In the genomic region with DNA sequence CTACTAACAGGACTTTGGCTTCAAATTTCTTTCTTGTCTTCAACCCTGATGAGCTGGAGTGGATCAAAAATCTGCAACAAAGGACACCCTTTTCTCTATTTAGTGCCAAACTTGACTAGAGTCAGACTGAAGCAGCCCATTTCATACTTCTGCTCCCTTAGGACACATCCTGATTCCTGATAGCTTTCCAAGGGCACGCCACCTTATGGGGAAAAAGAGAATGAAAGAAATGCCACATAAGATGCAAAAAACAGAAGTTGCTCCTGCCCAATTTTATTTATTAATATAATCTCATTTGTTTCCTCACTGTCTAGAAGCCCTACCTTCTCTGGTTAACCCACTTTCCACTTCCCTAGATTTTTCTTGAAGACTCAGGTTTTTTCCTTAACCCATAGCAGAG, we compare ENCODE assay signal across 12 cellular contexts.
DNase-seq lines count a peak whose midpoint lies in the region; ATAC-seq, FAIRE-seq and TF ChIP-seq lines count a peak whose summit lies in the region.
"Had no signal": no experiment of that assay in that cellular context is flagged by ENCODE, and none has a peak within 500 bp of the region (broad histone marks: within the 10 kb centered on the region; RNA-seq: fewer than 3 reads in every experiment).

No MANE protein-coding gene starts in this region.

- H3K4me2 ChIP-seq in PC-3 (ENCODE audit: low read length) (no peak overlapping the region), fibroblast of lung (ENCODE audit: extremely low read depth, insufficient read depth, low read length) (no peak overlapping the region)
- H3K4me2 ChIP-seq: BLaER1 had no signal

- 57 to 70% (median 63%) methylated on average over 1 of the region's 1 CpG for WGBS in small intestine, 3 donors

- H3K9me3 ChIP-seq in PC-3 (ENCODE audit: low read length) (no peaks in the 10 kb centered on the region), fibroblast of lung (ENCODE audit: control insufficient read depth, insufficient read depth, low read depth, low read length) (no peaks in the 10 kb centered on the region), small intestine (ENCODE audit: control insufficient read depth, low read depth) (no peaks in the 10 kb centered on the region)
- H3K9me3 ChIP-seq: BLaER1 had no signal

- H3K4me1 ChIP-seq in PC-3 (ENCODE audit: insufficient read depth, low read length), result peaks cover 17% of the 10 kb centered on the region
- H3K4me1 ChIP-seq in fibroblast of lung (ENCODE audit: control insufficient read depth, extremely low read depth, insufficient read depth, low read length), result no peaks in the 10 kb centered on the region
- H3K4me1 ChIP-seq in small intestine (ENCODE audit: control insufficient read depth in 2 of 2, insufficient read depth in 1 of 2, low read depth in 1 of 2, low read length in 1 of 2), result no peaks in the 10 kb centered on the region
- H3K4me1 ChIP-seq: BLaER1 had no signal

- H3K27ac ChIP-seq in PC-3 (ENCODE audit: low read length) (no peak overlapping the region), fibroblast of lung (ENCODE audit: insufficient read depth, low read length) (no peak overlapping the region), small intestine (ENCODE audit: low read depth in 1 of 2, low read length in 1 of 2) (no peak overlapping the region)
- H3K27ac ChIP-seq: BLaER1 had no signal

- H3K79me2 ChIP-seq in PC-3 (ENCODE audit: low read length) (no peaks in the 10 kb centered on the region), fibroblast of lung (ENCODE audit: control insufficient read depth, insufficient read depth, low read length) (no peaks in the 10 kb centered on the region)

- intact Hi-C loops in PC-3 (cut with micrococcal nuclease), result no loop called here

- H3K36me3 ChIP-seq in PC-3 (ENCODE audit: low read depth, low read length) (no peaks in the 10 kb centered on the region), fibroblast of lung (ENCODE audit: control insufficient read depth, insufficient read depth, low read length) (no peaks in the 10 kb centered on the region), small intestine (ENCODE audit: control insufficient read depth in 2 of 2, insufficient read depth in 2 of 2, low read length in 2 of 2) (no peaks in the 10 kb centered on the region)
- H3K36me3 ChIP-seq: BLaER1 had no signal

- H2AFZ ChIP-seq in PC-3 (ENCODE audit: low read length) (no peak overlapping the region), fibroblast of lung (ENCODE audit: low read length) (no peak overlapping the region)

- BruUV-seq in PC-3 (replicated peaks; lab: Mats Ljungman, UMichigan), result no TSS peak

- TF ChIP-seq CTCF in PC-3 (conservative IDR thresholded peaks at IDR 0.05; ENCODE audit: low read depth, low read length), result peak; percentile 68
- peak; percentile 28 to 33 for TF ChIP-seq CTCF in fibroblast of lung (conservative IDR thresholded peaks at IDR 0.05 in 1 of 2, IDR thresholded peaks at IDR 0.05 in 1 of 2; ENCODE audit: low read depth in 1 of 2, low read length in 2 of 2)

- H3K9ac ChIP-seq in PC-3 (ENCODE audit: low read length) (no peak overlapping the region), fibroblast of lung (ENCODE audit: insufficient read depth, low read length) (no peak overlapping the region)
- H3K9ac ChIP-seq: BLaER1 had no signal

- H3K27me3 ChIP-seq in PC-3 (ENCODE audit: low read length) (no peaks in the 10 kb centered on the region), fibroblast of lung (ENCODE audit: control insufficient read depth, insufficient read depth, low read length) (no peaks in the 10 kb centered on the region), small intestine (ENCODE audit: control insufficient read depth in 2 of 2, insufficient read depth in 2 of 2, low read length in 2 of 2) (no peaks in the 10 kb centered on the region)
- H3K27me3 ChIP-seq: BLaER1 had no signal

- DNase-seq in NCI-H2227 (lab: John Stamatoyannopoulos, UW; ENCODE audit: unreplicated experiment) (peak; percentile 5), NCI-H2227 treated with DMSO at 0.1 percent for 48 hours (lab: John Stamatoyannopoulos, UW) (no peak), PC-3 (peak; percentile 65), fibroblast of lung (ENCODE audit: low read depth in 2 of 2) (peak in 1 of 2 donors; percentile 12), small intestine (peak; percentile 3)
- no peak for DNase-seq in activated naive CD4-positive, alpha-beta T cell treated with anti-CD3 and anti-CD28 coated beads, Interleukin-2, amount 50 U/mL, for 16 hours
- DNase-seq: effector memory CD4-positive, alpha-beta T cell; stimulated activated CD4-positive, alpha-beta T cell treated with anti-CD3 and anti-CD28 coated beads, Interleukin-4, amount 100 ng/mL, for 1 hour had no signal

- no peaks in the 10 kb centered on the region for H3K9me2 ChIP-seq in PC-3 (replicated peaks; ENCODE audit: low read length)

- H3K4me3 ChIP-seq in PC-3 (ENCODE audit: low read length) (no peak overlapping the region), fibroblast of lung (replicated peaks in 1 of 4; ENCODE audit: control extremely low read depth in 1 of 4, insufficient read depth in 1 of 4, low read depth in 3 of 4, low read length in 4 of 4) (no peak overlapping the region), small intestine (ENCODE audit: low read depth in 1 of 2, low read length in 2 of 2) (no peak overlapping the region)
- H3K4me3 ChIP-seq: BLaER1 had no signal

- 0 out of 2 replicates have a peak, but pooled peaks have one; percentile 20 for ATAC-seq in PC-3
- no peak for ATAC-seq in GM21515 (IDR thresholded peaks at IDR 0.05; ENCODE audit: unreplicated experiment)
- ATAC-seq in HG03139 (IDR thresholded peaks at IDR 0.05; ENCODE audit: unreplicated experiment), result no peak

- CTCF ChIA-PET in PC-3 (lab: Charles Lee), result interaction anchor here (0.5 to 0.6 kb wide), 2 partner anchors 102 to 1281 kb away, joined by 3 to 4 read pairs; no protein-coding TSS in a partner anchor

- no peak for FAIRE-seq in small intestine (lab: Jason Lieb, UNC)
- FAIRE-seq: GM12891 had no signal

- no peaks in the 10 kb centered on the region for H4K20me1 ChIP-seq in PC-3 (ENCODE audit: low read length)
- H4K20me1 ChIP-seq in fibroblast of lung (ENCODE audit: control insufficient read depth, extremely low read depth, insufficient read depth, low read length), result no peaks in the 10 kb centered on the region
- H4K20me1 ChIP-seq: BLaER1 had no signal

- POLR2A ChIA-PET in PC-3 (lab: Charles Lee; ENCODE audit: unreplicated experiment), result no interaction called here

- H3F3A ChIP-seq in PC-3 (ENCODE audit: low read length, unreplicated experiment), result no peaks in the 10 kb centered on the region

Comparison
In these comparisons a context has a peak if more than half of its experiments do, and no peak if none do; other contexts are left out.
1. DNase-seq: peak in NCI-H2227 (single experiment), PC-3 (single experiment) and small intestine (single experiment); none in NCI-H2227 treated with DMSO at 0.1 percent for 48 hours (single experiment) and activated naive CD4-positive, alpha-beta T cell treated with anti-CD3 and anti-CD28 coated beads, Interleukin-2, amount 50 U/mL, for 16 hours (single experiment).